In genomic region chr6:167930300-167930699, GRCh38 we compare ENCODE assay signal across 19 cellular contexts.
DNase-seq lines count a peak whose midpoint lies in the region; ATAC-seq and TF ChIP-seq lines count a peak whose summit lies in the region.
"Had no signal": no experiment of that assay in that cellular context is flagged by ENCODE, and none has a peak within 500 bp of the region (broad histone marks: within the 10 kb centered on the region; RNA-seq: fewer than 3 reads in every experiment).

No MANE protein-coding gene starts in this region.

- DNase-seq in GM03348 (ENCODE audit: low spot score) (peak; percentile 14), NCI-H226 (peak; percentile 87), dermis blood vessel endothelial cell (peak; percentile 4), osteoblast (ENCODE audit: insufficient read length, low spot score, missing footprints) (peak; percentile 54), nephron progenitor cell (no peak)
- DNase-seq in CD8-positive, alpha-beta T cell = no peak
- no peak for DNase-seq in activated CD8-positive, alpha-beta memory T cell treated with anti-CD3 and anti-CD28 coated beads for 24 hours
- DNase-seq: activated CD8-positive, alpha-beta memory T cell treated with anti-CD3 and anti-CD28 coated beads, Interleukin-2, amount 50 U/mL, for 4 hours; CD8-positive, alpha-beta memory T cell; H7; NCI-H2171 treated with DMSO at 0.1 percent for 48 hours; nucleus accumbens; stomach had no signal

- no peak overlapping the region for H2AFZ ChIP-seq in osteoblast (ENCODE audit: low read length)

- H3K27ac Mint-ChIP-seq in CD8-positive, alpha-beta T cell = no peak overlapping the region
- no peak overlapping the region for H3K27ac Mint-ChIP-seq in nephron progenitor cell
- H3K27ac Mint-ChIP-seq: activated naive CD8-positive, alpha-beta T cell; CD8-positive, alpha-beta memory T cell had no signal

- no peaks in the 10 kb centered on the region for H3K9me3 Mint-ChIP-seq in CD8-positive, alpha-beta T cell
- H3K9me3 Mint-ChIP-seq in nephron progenitor cell = no peaks in the 10 kb centered on the region
- H3K9me3 Mint-ChIP-seq: CD8-positive, alpha-beta memory T cell had no signal

- H3K36me3 Mint-ChIP-seq in CD8-positive, alpha-beta T cell = no peaks in the 10 kb centered on the region
- peaks cover 49% of the 10 kb centered on the region for H3K36me3 Mint-ChIP-seq in nephron progenitor cell (ENCODE audit: low read depth)
- H3K36me3 Mint-ChIP-seq: activated naive CD8-positive, alpha-beta T cell; CD8-positive, alpha-beta memory T cell had no signal

- H3K27ac ChIP-seq in osteoblast (ENCODE audit: low read depth, low read length) = no peak overlapping the region
- H3K27ac ChIP-seq in CD8-positive, alpha-beta T cell (ENCODE audit: low read depth, low read length) = no peak overlapping the region
- H3K27ac ChIP-seq: coronary artery, HL-60, SK-N-MC, stomach, VCaP had no signal

- no peak for ATAC-seq in CD8-positive, alpha-beta T cell
- ATAC-seq: esophagus mucosa had no signal

- TF ChIP-seq CTCF in osteoblast (IDR thresholded peaks at IDR 0.05; ENCODE audit: extremely low read depth, low read depth, low read length) (no peak), nephron progenitor cell (IDR thresholded peaks at IDR 0.05) (no peak)
- no peak for TF ChIP-seq CTCF in CD8-positive, alpha-beta T cell (IDR thresholded peaks at IDR 0.05)

- no peaks in the 10 kb centered on the region for H3K79me2 ChIP-seq in osteoblast (ENCODE audit: insufficient read depth, low read length)

- no peak overlapping the region for H3K4me2 ChIP-seq in osteoblast (ENCODE audit: insufficient read depth, low read length)

- peaks cover 4% of the 10 kb centered on the region for H3K36me3 ChIP-seq in osteoblast (ENCODE audit: insufficient read depth, low read length)
- no peaks in the 10 kb centered on the region for H3K36me3 ChIP-seq in CD8-positive, alpha-beta T cell (ENCODE audit: insufficient read depth, low read length)

- no peaks in the 10 kb centered on the region for H3K4me1 Mint-ChIP-seq in CD8-positive, alpha-beta T cell (ENCODE audit: low read depth)
- H3K4me1 Mint-ChIP-seq in nephron progenitor cell = peaks cover 30% of the 10 kb centered on the region
- H3K4me1 Mint-ChIP-seq: CD8-positive, alpha-beta memory T cell had no signal

- H3K27me3 Mint-ChIP-seq in CD8-positive, alpha-beta T cell (ENCODE audit: low read depth) = peaks cover 2% of the 10 kb centered on the region
- H3K27me3 Mint-ChIP-seq in nephron progenitor cell (ENCODE audit: low read depth, poor library complexity) = no peaks in the 10 kb centered on the region

- POLR2A ChIA-PET in CD8-positive, alpha-beta T cell (lab: Charles Lee) = no interaction called here

- H3K27me3 ChIP-seq in osteoblast (ENCODE audit: insufficient read depth, low read length) = no peaks in the 10 kb centered on the region
- no peaks in the 10 kb centered on the region for H3K27me3 ChIP-seq in CD8-positive, alpha-beta T cell (ENCODE audit: insufficient read depth, low read length)
- H3K27me3 ChIP-seq: stomach had no signal

- no peaks in the 10 kb centered on the region for H3K9me3 ChIP-seq in osteoblast (ENCODE audit: low read depth, low read length)
- no peaks in the 10 kb centered on the region for H3K9me3 ChIP-seq in CD8-positive, alpha-beta T cell (ENCODE audit: low read length)
- H3K9me3 ChIP-seq: stomach had no signal

- intact Hi-C loops in CD8-positive, alpha-beta T cell (cut with DNase I, micrococcal nuclease) = no loop called here

- CTCF ChIA-PET in CD8-positive, alpha-beta T cell (lab: Charles Lee) = no interaction called here

- H4K20me1 ChIP-seq in osteoblast (ENCODE audit: insufficient read depth, low read length) = no peaks in the 10 kb centered on the region

- no peak overlapping the region for H3K4me3 Mint-ChIP-seq in CD8-positive, alpha-beta T cell
- H3K4me3 Mint-ChIP-seq in nephron progenitor cell = no peak overlapping the region
- H3K4me3 Mint-ChIP-seq: activated naive CD8-positive, alpha-beta T cell; CD8-positive, alpha-beta memory T cell had no signal

- peaks cover 5% of the 10 kb centered on the region for H3K4me1 ChIP-seq in osteoblast (ENCODE audit: insufficient read depth, low read length)
- H3K4me1 ChIP-seq in CD8-positive, alpha-beta T cell (ENCODE audit: insufficient read depth, low read length) = no peaks in the 10 kb centered on the region

- H3K4me3 ChIP-seq in osteoblast (ENCODE audit: insufficient read depth, low read length) = no peak overlapping the region
- no peak overlapping the region for H3K4me3 ChIP-seq in CD8-positive, alpha-beta T cell (ENCODE audit: low read depth, low read length)
- H3K4me3 ChIP-seq: coronary artery, SK-N-MC, stomach had no signal

Comparison
In these comparisons a context has a peak if more than half of its experiments do, and no peak if none do; other contexts are left out.
1. DNase-seq: peak in GM03348 (single experiment), NCI-H226 (single experiment), dermis blood vessel endothelial cell (single experiment) and osteoblast (single experiment); none in CD8-positive, alpha-beta T cell (0 of 7), activated CD8-positive, alpha-beta memory T cell treated with anti-CD3 and anti-CD28 coated beads for 24 hours (single experiment) and nephron progenitor cell (single experiment).